In genomic region chr15:94293411-94294402, GRCh38 we compare ENCODE assay signal across 18 cellular contexts.
DNase-seq lines count a peak whose midpoint lies in the region; ATAC-seq and TF ChIP-seq lines count a peak whose summit lies in the region.
"Had no signal": no experiment of that assay in that cellular context is flagged by ENCODE, and none has a peak within 500 bp of the region (broad histone marks: within the 10 kb centered on the region; RNA-seq: fewer than 3 reads in every experiment).

No MANE protein-coding gene starts in this region.

- CTCF ChIA-PET in SK-N-SH (lab: Yijun Ruan, JAX) = no interaction called here

- H3K9me2 ChIP-seq in SK-N-SH (0 out of 2 replicates have a peak, but pooled peaks cover 2% of the 10 kb centered on the region), OCI-LY1 (ENCODE audit: low read depth, low read length) (no peaks in the 10 kb centered on the region)

- H3K79me2 ChIP-seq in SK-N-SH (ENCODE audit: insufficient read depth) (no peaks in the 10 kb centered on the region), OCI-LY1 (ENCODE audit: insufficient read depth, low read length) (no peaks in the 10 kb centered on the region), smooth muscle cell (ENCODE audit: low read depth) (peaks cover 5% of the 10 kb centered on the region)

- no peaks in the 10 kb centered on the region for H3K4me1 ChIP-seq in SK-N-SH (ENCODE audit: control insufficient read depth in 1 of 2, insufficient read depth in 2 of 2, low read depth in 1 of 2, low read length in 1 of 2)
- peaks cover 58% of the 10 kb centered on the region for H3K4me1 ChIP-seq in OCI-LY1 (ENCODE audit: insufficient read depth, low read length, severe bottlenecking)
- peaks cover 75 to 77% of the 10 kb centered on the region in 2 experiments for H3K4me1 ChIP-seq in neutrophil (ENCODE audit: control insufficient read depth in 1 of 2, insufficient read depth in 1 of 2, low read depth in 1 of 2, low read length in 1 of 2)
- H3K4me1 ChIP-seq in smooth muscle cell (ENCODE audit: low read depth) = no peaks in the 10 kb centered on the region
- H3K4me1 ChIP-seq: prostate gland, suprapubic skin had no signal

- no peak overlapping the region for H3K27ac ChIP-seq in SK-N-SH (ENCODE audit: low read depth in 2 of 2, low read length in 1 of 2)
- peak overlapping the region; percentile 54 for H3K27ac ChIP-seq in OCI-LY1 (ENCODE audit: low read depth, low read length, poor library complexity, severe bottlenecking)
- H3K27ac ChIP-seq in neutrophil = peak overlapping the region; percentile 61
- no peak overlapping the region for H3K27ac ChIP-seq in smooth muscle cell (ENCODE audit: low read depth)
- H3K27ac ChIP-seq: prostate gland, suprapubic skin had no signal

- no peaks in the 10 kb centered on the region for H3F3A ChIP-seq in SK-N-SH (replicated peaks; ENCODE audit: insufficient read depth)
- H3F3A ChIP-seq in OCI-LY1 (ENCODE audit: insufficient read depth, low read length) = no peaks in the 10 kb centered on the region; the same call in 1 of the 2 replicates
- no peaks in the 10 kb centered on the region for H3F3A ChIP-seq in smooth muscle cell (ENCODE audit: low read depth)

- no peak for TF ChIP-seq CTCF in SK-N-SH (IDR thresholded peaks at IDR 0.05)
- TF ChIP-seq CTCF in OCI-LY1 (IDR thresholded peaks at IDR 0.05; ENCODE audit: low read length) = no peak
- no peak for TF ChIP-seq CTCF in neutrophil (IDR thresholded peaks at IDR 0.05)
- no peak for TF ChIP-seq CTCF in smooth muscle cell (IDR thresholded peaks at IDR 0.05; ENCODE audit: borderline replicate concordance, insufficient read depth, poor library complexity, severe bottlenecking)

- POLR2A ChIA-PET in SK-N-SH (lab: Yijun Ruan, JAX) = no interaction called here

- H3K9ac ChIP-seq in SK-N-SH (no peak overlapping the region), OCI-LY1 (ENCODE audit: low read length) (no peak overlapping the region), smooth muscle cell (ENCODE audit: low read depth) (no peak overlapping the region)

- H3K36me3 ChIP-seq in SK-N-SH (replicated peaks in 1 of 2; ENCODE audit: control insufficient read depth in 1 of 2, insufficient read depth in 2 of 2, low read length in 1 of 2) (no peaks in the 10 kb centered on the region), OCI-LY1 (ENCODE audit: insufficient read depth, low read length) (peaks cover 20% of the 10 kb centered on the region), neutrophil (peaks cover 5% of the 10 kb centered on the region), smooth muscle cell (ENCODE audit: low read depth) (peaks cover 3% of the 10 kb centered on the region)
- H3K36me3 ChIP-seq: prostate gland, suprapubic skin had no signal

- TF ChIP-seq RAD21 in SK-N-SH (IDR thresholded peaks at IDR 0.05; ENCODE audit: low read length) = no peak

- TF ChIP-seq POLR2A in erythroblast (IDR thresholded peaks at IDR 0.05; ENCODE audit: low read length) = peak; percentile 24

- H3K9me3 ChIP-seq in SK-N-SH (no peaks in the 10 kb centered on the region), OCI-LY1 (ENCODE audit: low read length) (peaks cover 16% of the 10 kb centered on the region; the same call in 1 of the 2 replicates), neutrophil (no peaks in the 10 kb centered on the region), smooth muscle cell (replicated peaks; ENCODE audit: low read depth) (no peaks in the 10 kb centered on the region)
- H3K9me3 ChIP-seq: prostate gland, suprapubic skin had no signal

- no peak for TF ChIP-seq EP300 in SK-N-SH (IDR thresholded peaks at IDR 0.05; ENCODE audit: borderline replicate concordance in 1 of 2, low read depth in 1 of 2, low read length in 1 of 2)

- 58% methylated on average over 13 of the region's 13 CpGs for WGBS in SK-N-SH (ENCODE audit: low lambda C conversion rate)
- WGBS in smooth muscle cell (ENCODE audit: low lambda C conversion rate) = 92% methylated on average over 13 of the region's 13 CpGs

- H2AFZ ChIP-seq in SK-N-SH (ENCODE audit: low read depth) = no peak overlapping the region
- no peak overlapping the region for H2AFZ ChIP-seq in OCI-LY1 (ENCODE audit: low read length)
- H2AFZ ChIP-seq in smooth muscle cell (ENCODE audit: low read depth) = no peak overlapping the region

- H3K4me2 ChIP-seq in SK-N-SH (no peak overlapping the region), OCI-LY1 (ENCODE audit: low read length) (no peak overlapping the region), smooth muscle cell (no peak overlapping the region)

- ATAC-seq in SK-N-SH treated with all-trans-retinoic acid at 6 μM for 48 hours = no peak

- H3K27me3 ChIP-seq in SK-N-SH (ENCODE audit: insufficient read depth) = no peaks in the 10 kb centered on the region
- H3K27me3 ChIP-seq in OCI-LY1 (ENCODE audit: insufficient read depth, low read length) = no peaks in the 10 kb centered on the region
- no peaks in the 10 kb centered on the region for H3K27me3 ChIP-seq in neutrophil
- H3K27me3 ChIP-seq in smooth muscle cell (ENCODE audit: low read depth) = no peaks in the 10 kb centered on the region
- H3K27me3 ChIP-seq: suprapubic skin had no signal

- H3K4me3 ChIP-seq in SK-N-SH (ENCODE audit: low read depth in 2 of 2, low read length in 1 of 2) (no peak overlapping the region), OCI-LY1 (ENCODE audit: low read depth, low read length, poor library complexity, severe bottlenecking) (no peak overlapping the region), neutrophil (ENCODE audit: low read depth in 1 of 2, low read length in 1 of 2) (no peak overlapping the region), smooth muscle cell (no peak overlapping the region)
- H3K4me3 ChIP-seq: prostate gland, suprapubic skin had no signal

- H4K20me1 ChIP-seq in SK-N-SH (ENCODE audit: insufficient read depth) (no peaks in the 10 kb centered on the region), OCI-LY1 (ENCODE audit: insufficient read depth, low read length) (no peaks in the 10 kb centered on the region), smooth muscle cell (ENCODE audit: low read depth) (peaks cover 4% of the 10 kb centered on the region)

- DNase-seq in SK-N-SH (no peak), erythroblast (lab: John Stamatoyannopoulos, UW) (peak; percentile 38 to 61), germinal center (ENCODE audit: low spot score) (no peak), smooth muscle cell (lab: John Stamatoyannopoulos, UW; ENCODE audit: unreplicated experiment) (no peak), NCI-H510A (lab: John Stamatoyannopoulos, UW) (no peak)
- DNase-seq: activated CD8-positive, alpha-beta memory T cell treated with anti-CD3 and anti-CD28 coated beads, Interleukin-2, amount 50 U/mL, for 4 hours; caudate nucleus; GF-D8; glutamatergic neuron; islet precursor cell; NCI-H1092 treated with DMSO at 0.1 percent for 48 hours; NCI-H2227 treated with DMSO at 0.1 percent for 48 hours; stimulated activated CD4-positive, alpha-beta T cell treated with anti-CD3 and anti-CD28 coated beads, Interleukin-15, amount 100 ng/mL, for 24 hours had no signal

TF ChIP-seq in SK-N-SH treated with all-trans-retinoic acid at 6 μM for 48 hours, 23 proteins besides CTCF, POLR2A, EP300 and RAD21:
- TF ChIP-seq ESRRG (CRISPR knock-in tag; IDR thresholded peaks at IDR 0.05) = no peak
- TF ChIP-seq ZNF8 (CRISPR knock-in tag; IDR thresholded peaks at IDR 0.05) = peak; percentile 76
- no peak for TF ChIP-seq PPARA (CRISPR knock-in tag; IDR thresholded peaks at IDR 0.05; ENCODE audit: borderline replicate concordance)
- TF ChIP-seq RARB (CRISPR knock-in tag; IDR thresholded peaks at IDR 0.05) = no peak
- TF ChIP-seq OSR1 (CRISPR knock-in tag; IDR thresholded peaks at IDR 0.05) = no peak
- no peak for TF ChIP-seq ZNF70 (CRISPR knock-in tag; IDR thresholded peaks at IDR 0.05)
- TF ChIP-seq CSDC2 (CRISPR knock-in tag; IDR thresholded peaks at IDR 0.05) = no peak

TF ChIP-seq in SK-N-SH, 30 proteins besides CTCF, POLR2A, EP300 and RAD21:
- TF ChIP-seq GATA2 (CRISPR knock-in tag; IDR thresholded peaks at IDR 0.05) = no peak
- TF ChIP-seq USF1 (IDR thresholded peaks at IDR 0.05; ENCODE audit: borderline replicate concordance, low read depth) = no peak
- TF ChIP-seq FOXJ3 (CRISPR knock-in tag; IDR thresholded peaks at IDR 0.05) = no peak
- TF ChIP-seq NFIC (IDR thresholded peaks at IDR 0.05; ENCODE audit: borderline replicate concordance) = no peak
- no peak for TF ChIP-seq PBX3 (IDR thresholded peaks at IDR 0.05)
- no peak for TF ChIP-seq SIN3A (IDR thresholded peaks at IDR 0.05; ENCODE audit: borderline replicate concordance, low read depth, low read length)
- no peak for TF ChIP-seq TAF1 (IDR thresholded peaks at IDR 0.05; ENCODE audit: borderline replicate concordance, low read depth, low read length)

Comparison
In these comparisons a context has a peak if more than half of its experiments do, and no peak if none do; other contexts are left out.
1. DNase-seq: peak in erythroblast (2 of 2); none in SK-N-SH (single experiment), germinal center (single experiment), smooth muscle cell (single experiment) and NCI-H510A (single experiment).
2. H3K27ac ChIP-seq: peak in OCI-LY1 (single experiment) and neutrophil (single experiment); none in SK-N-SH (0 of 2) and smooth muscle cell (single experiment).